25 cellular contexts compared by ENCODE assay signal in the genomic region with DNA sequence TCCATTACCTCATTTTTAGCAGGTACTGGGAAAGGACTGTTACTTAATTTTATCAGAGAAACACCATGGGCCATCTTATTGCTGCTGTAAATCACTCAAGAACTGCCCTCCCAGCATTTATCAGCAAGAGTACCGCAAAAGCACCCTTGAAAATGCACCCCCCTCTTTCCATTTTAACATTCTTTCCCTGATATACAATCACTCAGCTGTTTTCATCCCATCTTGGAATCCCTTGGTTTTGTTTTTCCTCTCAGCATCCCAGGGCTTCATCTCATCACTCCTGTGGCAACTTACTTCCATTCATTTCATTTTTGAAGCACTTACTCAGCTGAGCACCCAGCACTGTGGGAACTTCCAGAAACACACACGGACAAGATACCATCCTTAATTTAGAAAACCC. TPM values are rescaled to one million over a fixed set of nuclear protein-coding genes. Genes with fewer than 3 reads are reported as not detected.
A peak's percentile ranks its signal among the peaks of the same experiment; 100 is the strongest.
DNase-seq lines count a peak whose midpoint lies in the region; ATAC-seq and TF ChIP-seq lines count a peak whose summit lies in the region.
"Had no signal": no experiment of that assay in that cellular context is flagged by ENCODE, and none has a peak within 500 bp of the region (broad histone marks: within the 10 kb centered on the region; RNA-seq: fewer than 3 reads in every experiment).

No MANE protein-coding gene starts in this region.

- peak overlapping the region; percentile 15; the same call in 1 of the 2 replicates for H3K4me2 ChIP-seq in DOHH2 (ENCODE audit: low read length)
- H3K4me2 ChIP-seq: A549 had no signal

- H3K4me1 Mint-ChIP-seq in WTC11, result peaks cover 23% of the 10 kb centered on the region
- H3K4me1 Mint-ChIP-seq: activated naive CD4-positive, alpha-beta T cell treated with anti-CD3 and anti-CD28 coated beads, Interleukin-2, amount 50 U/mL, for 24 hours; naive thymus-derived CD4-positive, alpha-beta T cell had no signal

- intact Hi-C loops in upper lobe of right lung (cut with DNase I), result no loop called here

- H3K9me3 ChIP-seq in DOHH2 (ENCODE audit: control insufficient read depth, insufficient read depth, low read length), result no peaks in the 10 kb centered on the region
- no peaks in the 10 kb centered on the region for H3K9me3 ChIP-seq in upper lobe of right lung
- H3K9me3 ChIP-seq: A549, colonic mucosa, thyroid gland had no signal

- CTCF ChIA-PET in WTC11 (lab: Charles Lee), result interaction anchor here (0.9 to 1.9 kb wide), 2 partner anchors 12 to 211 kb away, joined by 3 to 9 read pairs; no protein-coding TSS in a partner anchor

- H3K9me3 Mint-ChIP-seq in WTC11, result no peaks in the 10 kb centered on the region
- H3K9me3 Mint-ChIP-seq: activated naive CD4-positive, alpha-beta T cell treated with anti-CD3 and anti-CD28 coated beads, Interleukin-2, amount 50 U/mL, for 24 hours; activated T-helper 1 cell treated with anti-CD3 and anti-CD28 coated beads, Interleukin-12 subunit alpha, Interleukin-12 subunit beta, Interleukin-2, Interleukin-4 antibody, amounts not matched to agents 30 ng/mL and 10 ng/mL and 1 ng/mL, durations not matched to agents 14 hours and 24 hours and 36 hours; naive thymus-derived CD4-positive, alpha-beta T cell had no signal

- H3F3A ChIP-seq in DOHH2 (ENCODE audit: control insufficient read depth, insufficient read depth), result peaks cover 50% of the 10 kb centered on the region

- H3K27me3 ChIP-seq in DOHH2 (ENCODE audit: control insufficient read depth, low read length) (no peaks in the 10 kb centered on the region), upper lobe of right lung (no peaks in the 10 kb centered on the region)
- H3K27me3 ChIP-seq: colonic mucosa, thyroid gland had no signal

- POLR2A ChIA-PET in WTC11 (lab: Charles Lee), result interaction anchor here (0.6 kb wide), 1 partner anchor 188 kb away, joined by 6 read pairs; no protein-coding TSS in a partner anchor

- H3K79me2 ChIP-seq in DOHH2 (ENCODE audit: control insufficient read depth, low read length), result peaks cover 97% of the 10 kb centered on the region

- H3K36me3 ChIP-seq in DOHH2 (ENCODE audit: control insufficient read depth, low read length) (peaks cover 95% of the 10 kb centered on the region), upper lobe of right lung (no peaks in the 10 kb centered on the region)
- H3K36me3 ChIP-seq: colonic mucosa, thyroid gland had no signal

- DNase-seq in A172 (ENCODE audit: low spot score), result peak; percentile 29
- DNase-seq in WTC11 (ENCODE audit: low spot score), result no peak
- DNase-seq in islet precursor cell, result peak; percentile 75
- no peak for DNase-seq in glomerular visceral epithelial cell (ENCODE audit: extremely low spot score)
- DNase-seq in activated naive CD4-positive, alpha-beta T cell (lab: John Stamatoyannopoulos, UW), result no peak
- no peak for DNase-seq in upper lobe of right lung
- no peak for DNase-seq in HCEC 1CT
- DNase-seq: activated CD4-positive, alpha-beta T cell treated with anti-CD3 and anti-CD28 coated beads, Interleukin-2, amount 50 U/mL, for 4 hours; anterior cingulate cortex; Calu3; colonic mucosa; effector memory CD4-positive, alpha-beta T cell; erythroblast; foreskin fibroblast; GOT3; left ventricle myocardium superior; naive thymus-derived CD4-positive, alpha-beta T cell; NCI-H2227 treated with DMSO at 0.1 percent for 48 hours; stimulated activated naive CD8-positive, alpha-beta T cell treated with anti-CD3 and anti-CD28 coated beads, Interleukin-15, Interleukin-2, amounts not matched to agents 100 U/mL and 50 U/mL, for 24 hours had no signal

- peaks cover 67% of the 10 kb centered on the region for H4K20me1 ChIP-seq in DOHH2 (ENCODE audit: control insufficient read depth, insufficient read depth, low read depth, low read length)

- H3K4me1 ChIP-seq in DOHH2 (ENCODE audit: control insufficient read depth, low read length) (peaks cover 71% of the 10 kb centered on the region), upper lobe of right lung (no peaks in the 10 kb centered on the region)
- H3K4me1 ChIP-seq: A549 had no signal

- H3K36me3 Mint-ChIP-seq in WTC11, result no peaks in the 10 kb centered on the region
- H3K36me3 Mint-ChIP-seq: activated naive CD4-positive, alpha-beta T cell treated with anti-CD3 and anti-CD28 coated beads, Interleukin-2, amount 50 U/mL, for 24 hours; naive thymus-derived CD4-positive, alpha-beta T cell had no signal

- peak overlapping the region; percentile 15 for H3K27ac Mint-ChIP-seq in WTC11
- H3K27ac Mint-ChIP-seq: activated naive CD4-positive, alpha-beta T cell treated with anti-CD3 and anti-CD28 coated beads, Interleukin-2, amount 50 U/mL, for 24 hours; activated T-helper 1 cell treated with anti-CD3 and anti-CD28 coated beads, Interleukin-12 subunit alpha, Interleukin-12 subunit beta, Interleukin-2, Interleukin-4 antibody, amounts not matched to agents 30 ng/mL and 10 ng/mL and 1 ng/mL, durations not matched to agents 14 hours and 24 hours and 36 hours; naive thymus-derived CD4-positive, alpha-beta T cell had no signal

- no peaks in the 10 kb centered on the region for H3K27me3 Mint-ChIP-seq in WTC11 (ENCODE audit: low read depth)

- H3K27ac ChIP-seq in DOHH2 (ENCODE audit: low read depth, low read length) (no peak overlapping the region), upper lobe of right lung (no peak overlapping the region)
- H3K27ac ChIP-seq: A549, C4-2B, colonic mucosa, thyroid gland had no signal

- no peak for ATAC-seq in WTC11
- no peak for ATAC-seq in upper lobe of right lung
- ATAC-seq: A549; left ventricle myocardium superior; naive thymus-derived CD4-positive, alpha-beta T cell; stimulated activated naive CD8-positive, alpha-beta T cell treated with anti-CD3 and anti-CD28 coated beads, Interleukin-15, Interleukin-2, amounts not matched to agents 100 U/mL and 50 U/mL, for 24 hours had no signal

- no peaks in the 10 kb centered on the region for H3K9me2 ChIP-seq in DOHH2 (replicated peaks; ENCODE audit: control insufficient read depth, low read length)

- H3K4me3 ChIP-seq in DOHH2 (ENCODE audit: low read length) (no peak overlapping the region), upper lobe of right lung (no peak overlapping the region)
- H3K4me3 ChIP-seq: A549, colonic mucosa, thyroid gland had no signal

- TF ChIP-seq CTCF in DOHH2 (IDR thresholded peaks at IDR 0.05; ENCODE audit: low read depth, low read length, poor library complexity, severe bottlenecking), result no peak
- TF ChIP-seq CTCF in WTC11 (IDR thresholded peaks at IDR 0.05), result no peak
- TF ChIP-seq CTCF in upper lobe of right lung (IDR thresholded peaks at IDR 0.05), result no peak

- no peak overlapping the region for H3K4me3 Mint-ChIP-seq in WTC11
- H3K4me3 Mint-ChIP-seq: activated naive CD4-positive, alpha-beta T cell treated with anti-CD3 and anti-CD28 coated beads, Interleukin-2, amount 50 U/mL, for 24 hours; activated T-helper 1 cell treated with anti-CD3 and anti-CD28 coated beads, Interleukin-12 subunit alpha, Interleukin-12 subunit beta, Interleukin-2, Interleukin-4 antibody, amounts not matched to agents 30 ng/mL and 10 ng/mL and 1 ng/mL, durations not matched to agents 14 hours and 24 hours and 36 hours; naive thymus-derived CD4-positive, alpha-beta T cell had no signal

TF ChIP-seq in WTC11, 78 proteins besides CTCF, POLR2A, EP300 and RAD21:
- no peak for TF ChIP-seq GRHL2 (CRISPR knock-in tag; IDR thresholded peaks at IDR 0.05; ENCODE audit: insufficient replicate concordance, severe bottlenecking)
- TF ChIP-seq ZNF232 (CRISPR knock-in tag; IDR thresholded peaks at IDR 0.05), result no peak

RNA-seq across cellular contexts. Expression of a gene that starts 36.5 kb away (rescaled TPM):
- 3.2 and 11.5 TPM in 2 replicates for total RNA-seq in A172 (2014; rRNA removed; shearing (Covaris generic))
- total RNA-seq in WTC11 (2021), result 9.9 to 12.3 TPM (median 10.3 TPM) in 3 replicates
- total RNA-seq in upper lobe of right lung, result 139 TPM

Comparison
In these comparisons a context has a peak if more than half of its experiments do, and no peak if none do; other contexts are left out.
1. DNase-seq: peak in A172 (single experiment) and islet precursor cell (single experiment); none in WTC11 (single experiment), glomerular visceral epithelial cell (single experiment), activated naive CD4-positive, alpha-beta T cell (0 of 4), upper lobe of right lung (single experiment) and HCEC 1CT (single experiment).
2. RNA of a gene that starts 36.5 kb away (total RNA-seq): 139 TPM in upper lobe of right lung (single experiment); 9.9 to 12.3 TPM in WTC11 and 3.2 to 11.5 TPM in A172; every median in the first group is over 10 times any median in the second.